9 cellular contexts compared by ENCODE assay signal in the genomic region with DNA sequence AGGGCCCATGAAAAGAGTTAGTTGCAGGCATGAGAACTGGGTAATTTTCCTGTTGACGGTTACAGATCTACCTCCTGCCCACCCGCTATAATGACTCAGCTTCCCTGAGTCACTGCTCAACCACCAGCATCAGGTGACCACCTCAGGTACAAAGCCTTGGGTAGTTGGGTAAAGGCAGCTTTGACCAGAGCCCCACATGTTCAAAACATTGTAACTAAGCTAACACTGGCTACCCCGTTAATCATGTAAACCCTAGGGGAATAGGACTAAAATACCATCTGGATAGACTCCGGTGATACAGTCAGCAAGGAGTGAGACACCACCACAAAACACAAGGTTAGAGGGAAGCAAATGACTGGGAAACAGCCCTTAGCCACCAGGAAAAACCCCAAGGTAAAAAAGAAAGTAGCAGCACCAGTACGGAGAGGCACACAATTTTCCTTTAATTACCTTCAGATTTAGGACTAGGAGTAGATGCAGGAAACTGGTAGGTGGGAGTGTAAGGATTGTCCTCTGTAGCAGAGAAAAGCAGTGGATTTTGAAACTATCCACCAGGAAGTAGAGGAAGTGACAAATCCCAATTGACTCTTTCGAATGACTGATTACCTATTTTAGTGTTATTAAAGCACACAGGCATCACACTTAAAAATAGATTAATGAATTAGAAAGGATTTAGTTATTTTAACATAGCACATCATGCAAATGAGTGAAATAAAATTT.
DNase-seq lines count a peak whose midpoint lies in the region; ATAC-seq and TF ChIP-seq lines count a peak whose summit lies in the region.
"Had no signal": no experiment of that assay in that cellular context is flagged by ENCODE, and none has a peak within 500 bp of the region (broad histone marks: within the 10 kb centered on the region; RNA-seq: fewer than 3 reads in every experiment).

No MANE protein-coding gene starts in this region.

- TF ChIP-seq POLR2A in lower leg skin (IDR thresholded peaks at IDR 0.05) = no peak

- WGBS in lower leg skin, 2 donors = 68 to 74% methylated on average over 6 of the region's 6 CpGs

- H3K9me3 Mint-ChIP-seq in Calu3 (ENCODE audit: low read depth, unreplicated experiment) (no peaks in the 10 kb centered on the region), osteocyte (ENCODE audit: unreplicated experiment) (no peaks in the 10 kb centered on the region)
- H3K9me3 Mint-ChIP-seq: naive thymus-derived CD4-positive, alpha-beta T cell had no signal

- peaks cover 5% of the 10 kb centered on the region for H3K36me3 Mint-ChIP-seq in Calu3 (ENCODE audit: insufficient read depth, unreplicated experiment)
- no peaks in the 10 kb centered on the region for H3K36me3 Mint-ChIP-seq in osteocyte (ENCODE audit: unreplicated experiment)

- no peak for TF ChIP-seq EP300 in Ishikawa (IDR thresholded peaks at IDR 0.05; ENCODE audit: borderline replicate concordance)

- H3K4me1 Mint-ChIP-seq in Calu3 (ENCODE audit: low read depth, unreplicated experiment) = peaks cover 18% of the 10 kb centered on the region
- peaks cover 19% of the 10 kb centered on the region for H3K4me1 Mint-ChIP-seq in osteocyte (ENCODE audit: unreplicated experiment)

- peak; percentile 66 for ATAC-seq in GM19351 (IDR thresholded peaks at IDR 0.05; ENCODE audit: unreplicated experiment)
- ATAC-seq: naive thymus-derived CD4-positive, alpha-beta T cell had no signal

- TF ChIP-seq RAD21 in Ishikawa (IDR thresholded peaks at IDR 0.05; ENCODE audit: low read depth) = no peak

- DNase-seq in Calu3 = peak; percentile 56
- peak; percentile 87 for DNase-seq in epithelial cell of proximal tubule (ENCODE audit: low read depth)
- no peak for DNase-seq in osteocyte (ENCODE audit: extremely low spot score, unreplicated experiment)
- DNase-seq in effector CD8-positive, alpha-beta T cell (lab: John Stamatoyannopoulos, UW) = no peak
- no peak for DNase-seq in lower leg skin (ENCODE audit: low spot score in 2 of 2)
- no peak for DNase-seq in EL

- H3K27me3 Mint-ChIP-seq in Calu3 (ENCODE audit: unreplicated experiment) = no peaks in the 10 kb centered on the region
- peaks cover 21% of the 10 kb centered on the region for H3K27me3 Mint-ChIP-seq in osteocyte (ENCODE audit: unreplicated experiment)

- TSS peak; percentile 61 for BruUV-seq in Calu3 (replicated peaks; lab: Mats Ljungman, UMichigan)

- H3K4me3 Mint-ChIP-seq in Calu3 (ENCODE audit: low read depth, unreplicated experiment) = peak overlapping the region; percentile 64
- no peak overlapping the region for H3K4me3 Mint-ChIP-seq in osteocyte (ENCODE audit: unreplicated experiment)
- H3K4me3 Mint-ChIP-seq: naive thymus-derived CD4-positive, alpha-beta T cell had no signal

- CTCF ChIA-PET in Calu3 (lab: Charles Lee) = interaction anchor here (1.9 kb wide), 1 partner anchor 36 kb away, joined by 6 read pairs; no protein-coding TSS in a partner anchor

- H3K27ac Mint-ChIP-seq in Calu3 (ENCODE audit: unreplicated experiment) (peak overlapping the region; percentile 95), osteocyte (ENCODE audit: unreplicated experiment) (no peak overlapping the region)
- H3K27ac Mint-ChIP-seq: naive thymus-derived CD4-positive, alpha-beta T cell had no signal

- TF ChIP-seq CTCF in Calu3 (IDR thresholded peaks at IDR 0.05; ENCODE audit: unreplicated experiment) = no peak
- no peak for TF ChIP-seq CTCF in epithelial cell of proximal tubule (conservative IDR thresholded peaks at IDR 0.05; ENCODE audit: low read depth, low read length)
- TF ChIP-seq CTCF in osteocyte (IDR thresholded peaks at IDR 0.05) = no peak
- TF ChIP-seq CTCF in lower leg skin (IDR thresholded peaks at IDR 0.05) = no peak

- intact Hi-C loops in Calu3 (cut with micrococcal nuclease; ENCODE audit: unreplicated experiment) (no loop called here), lower leg skin (cut with DNase I; ENCODE audit: low total_unique reads) (no loop called here)

- H3K4me3 ChIP-seq in epithelial cell of proximal tubule (ENCODE audit: low read depth, low read length) (no peak overlapping the region), lower leg skin (ENCODE audit: low read depth, poor library complexity, severe bottlenecking) (no peak overlapping the region)

TF ChIP-seq in Ishikawa, 13 proteins besides CTCF, POLR2A, EP300 and RAD21:
- no peak for TF ChIP-seq CREB1 (IDR thresholded peaks at IDR 0.05; ENCODE audit: low read depth)
- TF ChIP-seq, protein P1, sequence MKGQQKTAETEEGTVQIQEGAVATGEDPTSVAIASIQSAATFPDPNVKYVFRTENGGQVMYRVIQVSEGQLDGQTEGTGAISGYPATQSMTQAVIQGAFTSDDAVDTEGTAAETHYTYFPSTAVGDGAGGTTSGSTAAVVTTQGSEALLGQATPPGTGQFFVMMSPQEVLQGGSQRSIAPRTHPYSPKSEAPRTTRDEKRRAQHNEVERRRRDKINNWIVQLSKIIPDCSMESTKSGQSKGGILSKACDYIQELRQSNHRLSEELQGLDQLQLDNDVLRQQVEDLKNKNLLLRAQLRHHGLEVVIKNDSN (IDR thresholded peaks at IDR 0.05) = peak; percentile 47; the same call in 1 of the 2 replicates
- TF ChIP-seq EGR1 (IDR thresholded peaks at IDR 0.05) = no peak
TF ChIP-seq in Ishikawa: peak in this region for 1.

Comparison
In these comparisons a context has a peak if more than half of its experiments do, and no peak if none do; other contexts are left out.
1. DNase-seq: peak in Calu3 (single experiment) and epithelial cell of proximal tubule (single experiment); none in osteocyte (single experiment), effector CD8-positive, alpha-beta T cell (single experiment), lower leg skin (0 of 2) and EL (single experiment).